Comparison of ENCODE assay signal across 24 cellular contexts in the genomic region with DNA sequence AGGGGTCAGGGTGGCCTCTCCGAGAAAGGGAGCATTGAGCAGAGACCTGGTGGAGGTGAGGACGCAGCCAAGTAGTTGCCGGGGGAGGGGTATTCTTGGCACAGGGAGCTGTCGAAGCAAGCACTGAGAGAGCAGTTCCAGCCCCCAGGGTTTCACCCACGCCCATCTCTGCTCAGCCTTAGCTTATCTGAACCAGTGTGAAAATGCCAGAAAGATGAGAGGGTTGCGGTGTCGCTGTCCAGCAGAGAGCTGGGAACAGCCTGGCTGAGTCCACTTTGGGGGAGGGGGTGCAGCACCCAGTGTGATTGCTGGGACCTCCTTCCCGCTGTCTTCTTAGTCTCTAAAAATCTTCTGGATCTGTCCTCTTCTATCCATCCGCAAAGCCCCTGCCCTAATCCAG.
"Had no signal": no experiment of that assay in that cellular context is flagged by ENCODE, and none has a peak within 500 bp of the region (broad histone marks: within the 10 kb centered on the region; RNA-seq: fewer than 3 reads in every experiment).

No MANE protein-coding gene starts in this region.

- H3K9me3 Mint-ChIP-seq: activated CD4-positive, alpha-beta T cell treated with anti-CD3 and anti-CD28 coated beads, Interleukin-2, amount 10 ng/mL, durations not matched to agents 24 days and 14 days; activated naive CD8-positive, alpha-beta T cell treated with anti-CD3 and anti-CD28 coated beads for 36 hours; activated T-cell treated with anti-CD3 and anti-CD28 coated beads, Interleukin-2, amount 50 U/mL, for 72 hours; central memory CD8-positive, alpha-beta T cell; memory B cell; natural killer cell treated with Interleukin-12 subunit alpha and Interleukin-12 subunit beta and Interleukin-15 and Interleukin-18, amount 100 ng/mL, for 72 hours; stimulated activated naive CD8-positive, alpha-beta T cell treated with anti-CD3 and anti-CD28 coated beads, Interleukin-15, Interleukin-2, amounts not matched to agents 100 ng/mL and 50 ng/mL, for 24 hours had no signal

- H3K27ac Mint-ChIP-seq: activated CD4-positive, alpha-beta T cell treated with anti-CD3 and anti-CD28 coated beads, Interleukin-2, amount 10 ng/mL, durations not matched to agents 24 days and 14 days; activated CD8-positive, alpha-beta T cell treated with anti-CD3 and anti-CD28 coated beads, Interleukin-2, amount 10 ng/mL, durations not matched to agents 7 days and 5 days; activated naive CD8-positive, alpha-beta T cell treated with anti-CD3 and anti-CD28 coated beads for 36 hours; activated T-cell treated with anti-CD3 and anti-CD28 coated beads, Interleukin-2, amount 50 U/mL, for 72 hours; memory B cell; progenitor cell of endocrine pancreas; stimulated activated naive CD8-positive, alpha-beta T cell treated with anti-CD3 and anti-CD28 coated beads, Interleukin-15, Interleukin-2, amounts not matched to agents 100 ng/mL and 50 ng/mL, for 24 hours had no signal

- H3K36me3 Mint-ChIP-seq: activated naive CD8-positive, alpha-beta T cell treated with anti-CD3 and anti-CD28 coated beads for 36 hours; brain; memory B cell; natural killer cell treated with Interleukin-12 subunit alpha and Interleukin-12 subunit beta and Interleukin-15 and Interleukin-18, amount 100 ng/mL, for 72 hours had no signal

- H3K27ac ChIP-seq: coronary artery, foreskin keratinocyte, right atrium auricular region, upper lobe of left lung had no signal

- H3K36me3 ChIP-seq: right atrium auricular region, upper lobe of left lung had no signal

- DNase-seq: activated CD4-positive, alpha-beta T cell treated with anti-CD3 and anti-CD28 coated beads, Interleukin-2, amount 10 ng/mL, durations not matched to agents 24 days and 14 days; activated CD4-positive, CD25-positive, alpha-beta regulatory T cell; activated CD8-positive, alpha-beta memory T cell treated with anti-CD3 and anti-CD28 coated beads, Interleukin-2, amount 50 U/mL, for 4 hours; activated CD8-positive, alpha-beta T cell treated with anti-CD3 and anti-CD28 coated beads, Interleukin-2, amount 10 ng/mL, durations not matched to agents 7 days and 5 days; activated gamma-delta T cell; activated naive CD8-positive, alpha-beta T cell treated with anti-CD3 and anti-CD28 coated beads for 36 hours; activated T-cell treated with anti-CD3 and anti-CD28 coated beads, Interleukin-2, amount 50 U/mL, for 72 hours; amygdala; effector CD4-positive, alpha-beta T cell; foreskin keratinocyte; glutamatergic neuron; left ventricle myocardium superior; occipital lobe; small intestine; T-helper 2 cell; upper lobe of left lung had no signal

- H3K4me3 ChIP-seq: coronary artery, right atrium auricular region, upper lobe of left lung had no signal

- ATAC-seq: activated CD8-positive, alpha-beta T cell treated with anti-CD3 and anti-CD28 coated beads, Interleukin-2, amount 10 ng/mL, durations not matched to agents 7 days and 5 days; activated T-cell treated with anti-CD3 and anti-CD28 coated beads, Interleukin-2, amount 50 U/mL, for 72 hours; foreskin keratinocyte; left ventricle myocardium superior; natural killer cell treated with Interleukin-12 subunit alpha and Interleukin-12 subunit beta and Interleukin-15 and Interleukin-18, amount 100 ng/mL, for 72 hours had no signal

- H3K4me1 ChIP-seq: foreskin keratinocyte, upper lobe of left lung had no signal

- H3K9me3 ChIP-seq: right atrium auricular region, upper lobe of left lung had no signal

- H3K27me3 ChIP-seq: right atrium auricular region, upper lobe of left lung had no signal

- H3K4me1 Mint-ChIP-seq: activated CD4-positive, alpha-beta T cell treated with anti-CD3 and anti-CD28 coated beads, Interleukin-2, amount 10 ng/mL, durations not matched to agents 24 days and 14 days; activated naive CD8-positive, alpha-beta T cell treated with anti-CD3 and anti-CD28 coated beads for 36 hours; memory B cell had no signal

- H3K27me3 Mint-ChIP-seq: activated CD4-positive, alpha-beta T cell treated with anti-CD3 and anti-CD28 coated beads, Interleukin-2, amount 10 ng/mL, durations not matched to agents 24 days and 14 days had no signal

- H3K4me3 Mint-ChIP-seq: activated CD4-positive, alpha-beta T cell treated with anti-CD3 and anti-CD28 coated beads, Interleukin-2, amount 10 ng/mL, durations not matched to agents 24 days and 14 days; activated CD8-positive, alpha-beta T cell treated with anti-CD3 and anti-CD28 coated beads, Interleukin-2, amount 10 ng/mL, durations not matched to agents 7 days and 5 days; activated naive CD8-positive, alpha-beta T cell treated with anti-CD3 and anti-CD28 coated beads for 36 hours; activated T-cell treated with anti-CD3 and anti-CD28 coated beads, Interleukin-2, amount 50 U/mL, for 72 hours; brain; central memory CD8-positive, alpha-beta T cell; memory B cell; natural killer cell treated with Interleukin-12 subunit alpha and Interleukin-12 subunit beta and Interleukin-15 and Interleukin-18, amount 100 ng/mL, for 72 hours; stimulated activated naive CD8-positive, alpha-beta T cell treated with anti-CD3 and anti-CD28 coated beads, Interleukin-15, Interleukin-2, amounts not matched to agents 100 ng/mL and 50 ng/mL, for 24 hours had no signal
